28 cellular contexts compared by ENCODE assay signal in genomic region chr19:22140356-22140755, GRCh38.
"Had no signal": no experiment of that assay in that cellular context is flagged by ENCODE, and none has a peak within 500 bp of the region (broad histone marks: within the 10 kb centered on the region; RNA-seq: fewer than 3 reads in every experiment).

No MANE protein-coding gene starts in this region.

- H3K4me3 ChIP-seq: stomach, suprapubic skin, testis, thoracic aorta, thyroid gland, tibial artery, tibial nerve, transverse colon, upper lobe of left lung, upper lobe of right lung, uterus, vagina had no signal

- H3K27ac ChIP-seq: stomach, suprapubic skin, testis, thoracic aorta, thyroid gland, tibial artery, tibial nerve, transverse colon, upper lobe of left lung, upper lobe of right lung, uterus, vagina had no signal

- ATAC-seq: stimulated activated effector memory CD8-positive, alpha-beta T cell treated with anti-CD3 and anti-CD28 coated beads, Interleukin-12 subunit alpha, Interleukin-12 subunit beta, amount 100 ng/mL, for 72 hours; stimulated activated memory B cell treated with anti-CD40 and anti-IgM and Interleukin-4, amounts not matched to agents 10 μg/mL and 1 μg/mL and 100 μg/mL, for 72 hours; stimulated activated naive B cell treated with anti-CD40 and anti-IgM and Interleukin-4, amounts not matched to agents 10 μg/mL and 1 μg/mL and 100 μg/mL, for 72 hours; stimulated activated naive CD8-positive, alpha-beta T cell treated with anti-CD3 and anti-CD28 coated beads, Interleukin-15, amount 100 ng/mL, for 72 hours; stimulated activated naive CD8-positive, alpha-beta T cell treated with anti-CD3 and anti-CD28 coated beads, Interleukin-15, Interleukin-2, amounts not matched to agents 100 U/mL and 50 U/mL, for 24 hours; upper lobe of right lung had no signal

- H3K36me3 Mint-ChIP-seq: stimulated activated effector memory CD8-positive, alpha-beta T cell treated with anti-CD3 and anti-CD28 coated beads, Interleukin-12 subunit alpha, Interleukin-12 subunit beta, amount 100 ng/mL, for 72 hours; stimulated activated memory B cell treated with anti-CD40 and anti-IgM and Interleukin-4, amounts not matched to agents 10 μg/mL and 1 μg/mL and 100 μg/mL, for 72 hours; type B pancreatic cell had no signal

- H3K36me3 ChIP-seq: stomach, suprapubic skin, thoracic aorta, thyroid gland, tibial artery, tibial nerve, transverse colon, upper lobe of left lung, upper lobe of right lung, uterus, vagina had no signal

- H3K4me1 ChIP-seq: stomach, suprapubic skin, testis, thyroid gland, tibial artery, tibial nerve, transverse colon, upper lobe of left lung, upper lobe of right lung, uterus, vagina had no signal

- H3K27me3 Mint-ChIP-seq: stimulated activated memory B cell treated with anti-CD40 and anti-IgM and Interleukin-4, amounts not matched to agents 10 μg/mL and 1 μg/mL and 100 μg/mL, for 72 hours; stimulated activated naive B cell treated with anti-CD40 and anti-IgM and Interleukin-4, amounts not matched to agents 10 μg/mL and 1 μg/mL and 100 μg/mL, for 72 hours; stimulated activated naive CD8-positive, alpha-beta T cell treated with anti-CD3 and anti-CD28 coated beads, Interleukin-15, amount 100 ng/mL, for 72 hours; stimulated activated naive CD8-positive, alpha-beta T cell treated with anti-CD3 and anti-CD28 coated beads, Interleukin-15, Interleukin-2, amounts not matched to agents 100 ng/mL and 50 ng/mL, for 24 hours; type B pancreatic cell had no signal

- H3K9me3 ChIP-seq: testis, thyroid gland had no signal

- H3K27ac Mint-ChIP-seq: stimulated activated effector memory CD8-positive, alpha-beta T cell treated with anti-CD3 and anti-CD28 coated beads, Interleukin-12 subunit alpha, Interleukin-12 subunit beta, amount 100 ng/mL, for 72 hours; stimulated activated memory B cell treated with anti-CD40 and anti-IgM and Interleukin-4, amounts not matched to agents 10 μg/mL and 1 μg/mL and 100 μg/mL, for 72 hours; stimulated activated naive B cell treated with anti-CD40 and anti-IgM and Interleukin-4, amounts not matched to agents 10 μg/mL and 1 μg/mL and 100 μg/mL, for 72 hours; stimulated activated naive CD8-positive, alpha-beta T cell treated with anti-CD3 and anti-CD28 coated beads, Interleukin-15, amount 100 ng/mL, for 72 hours; stimulated activated naive CD8-positive, alpha-beta T cell treated with anti-CD3 and anti-CD28 coated beads, Interleukin-15, Interleukin-2, amounts not matched to agents 100 ng/mL and 50 ng/mL, for 24 hours; type B pancreatic cell had no signal

- H3K4me3 Mint-ChIP-seq: stimulated activated effector memory CD8-positive, alpha-beta T cell treated with anti-CD3 and anti-CD28 coated beads, Interleukin-12 subunit alpha, Interleukin-12 subunit beta, amount 100 ng/mL, for 72 hours; stimulated activated memory B cell treated with anti-CD40 and anti-IgM and Interleukin-4, amounts not matched to agents 10 μg/mL and 1 μg/mL and 100 μg/mL, for 72 hours; stimulated activated naive B cell treated with anti-CD40 and anti-IgM and Interleukin-4, amounts not matched to agents 10 μg/mL and 1 μg/mL and 100 μg/mL, for 72 hours; stimulated activated naive CD8-positive, alpha-beta T cell treated with anti-CD3 and anti-CD28 coated beads, Interleukin-15, amount 100 ng/mL, for 72 hours; stimulated activated naive CD8-positive, alpha-beta T cell treated with anti-CD3 and anti-CD28 coated beads, Interleukin-15, Interleukin-2, amounts not matched to agents 100 ng/mL and 50 ng/mL, for 24 hours; type B pancreatic cell had no signal

- H3K27me3 ChIP-seq: stomach, suprapubic skin, testis, thyroid gland, tibial artery, tibial nerve, transverse colon, upper lobe of left lung, upper lobe of right lung, uterus, vagina had no signal

- H3K4me1 Mint-ChIP-seq: stimulated activated effector memory CD8-positive, alpha-beta T cell treated with anti-CD3 and anti-CD28 coated beads, Interleukin-12 subunit alpha, Interleukin-12 subunit beta, amount 100 ng/mL, for 72 hours; stimulated activated memory B cell treated with anti-CD40 and anti-IgM and Interleukin-4, amounts not matched to agents 10 μg/mL and 1 μg/mL and 100 μg/mL, for 72 hours; stimulated activated naive B cell treated with anti-CD40 and anti-IgM and Interleukin-4, amounts not matched to agents 10 μg/mL and 1 μg/mL and 100 μg/mL, for 72 hours; stimulated activated naive CD8-positive, alpha-beta T cell treated with anti-CD3 and anti-CD28 coated beads, Interleukin-15, amount 100 ng/mL, for 72 hours had no signal

- FAIRE-seq: urothelium cell line had no signal

- DNase-seq: stimulated activated CD4-positive, alpha-beta T cell treated with anti-CD3 and anti-CD28 coated beads, Interleukin-2, amount 100 ng/mL, for 48 hours; stimulated activated CD4-positive, alpha-beta T cell treated with anti-CD3 and anti-CD28 coated beads, Interleukin-4, amount 100 ng/mL, for 1 hour; stimulated activated CD4-positive, alpha-beta T cell treated with anti-CD3 and anti-CD28 coated beads, Interleukin-4, amount 100 ng/mL, for 24 hours; stimulated activated CD4-positive, alpha-beta T cell treated with anti-CD3 and anti-CD28 coated beads, Interleukin-4, amount 100 ng/mL, for 4 hours; stimulated activated CD8-positive, alpha-beta memory T cell treated with anti-CD3 and anti-CD28 coated beads, Interleukin-4, amount 100 ng/mL, for 48 hours; stimulated activated naive B cell treated with anti-CD40 and anti-IgM and Interleukin-4, amounts not matched to agents 10 μg/mL and 1 μg/mL and 100 μg/mL, for 72 hours; stimulated activated naive CD4-positive, alpha-beta T cell; stimulated activated naive CD4-positive, alpha-beta T cell treated with Interleukin-2 at 50 U/mL for 16 hours; stimulated activated naive CD8-positive, alpha-beta T cell treated with anti-CD3 and anti-CD28 coated beads, Interleukin-15, amount 100 ng/mL, for 72 hours; stimulated activated naive CD8-positive, alpha-beta T cell treated with anti-CD3 and anti-CD28 coated beads, Interleukin-15, Interleukin-2, amounts not matched to agents 100 U/mL and 50 U/mL, for 24 hours; stomach; substantia nigra; testis; thyroid gland; tibial artery; transverse colon; upper lobe of right lung; uterus had no signal
